In the genomic region with DNA sequence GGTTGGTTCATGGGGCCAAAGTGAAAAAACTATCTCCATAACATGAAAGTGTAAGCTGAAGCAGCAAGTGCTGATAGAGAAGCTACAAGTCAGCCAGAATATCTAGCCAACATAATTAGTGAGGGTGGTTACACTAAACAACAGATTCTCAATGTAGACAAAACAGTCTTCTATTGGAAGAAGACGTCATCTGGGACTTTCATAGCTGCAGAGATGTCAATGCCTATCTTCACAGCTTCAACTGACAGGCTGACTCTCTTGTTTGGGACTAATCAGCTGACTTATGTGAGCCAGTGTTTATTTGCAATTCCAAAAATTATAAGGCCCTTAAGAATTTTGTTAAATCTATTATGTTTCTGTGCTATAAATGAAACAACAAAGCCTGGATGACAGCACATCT, we compare ENCODE assay signal across 22 cellular contexts.
"Had no signal": no experiment of that assay in that cellular context is flagged by ENCODE, and none has a peak within 500 bp of the region (broad histone marks: within the 10 kb centered on the region; RNA-seq: fewer than 3 reads in every experiment).

No MANE protein-coding gene starts in this region.

- DNase-seq: dermis blood vessel endothelial cell; effector memory CD4-positive, alpha-beta T cell; heart left ventricle; left cardiac atrium; left lung; mesendoderm; midbrain; naive thymus-derived CD4-positive, alpha-beta T cell; occipital lobe; ovary; right lobe of liver; small intestine; stimulated activated CD4-positive, alpha-beta T cell treated with anti-CD3 and anti-CD28 coated beads, Interleukin-15, amount 100 ng/mL, for 24 hours; stimulated activated CD4-positive, alpha-beta T cell treated with anti-CD3 and anti-CD28 coated beads, Interleukin-2, amount 100 ng/mL, for 48 hours; stimulated activated naive B cell treated with anti-CD40 and anti-IgM and Interleukin-4, amounts not matched to agents 10 μg/mL and 1 μg/mL and 100 μg/mL, for 72 hours; thyroid gland; trophoblast cell had no signal

- H3K27me3 Mint-ChIP-seq: naive thymus-derived CD4-positive, alpha-beta T cell; stimulated activated naive B cell treated with anti-CD40 and anti-IgM and Interleukin-4, amounts not matched to agents 10 μg/mL and 1 μg/mL and 100 μg/mL, for 72 hours had no signal

- H3K27ac ChIP-seq: coronary artery, heart left ventricle, hepatocyte, left lung, ovary, right lobe of liver, suprapubic skin, thyroid gland, vagina had no signal

- ATAC-seq: heart left ventricle; left cardiac atrium; left lung; naive thymus-derived CD4-positive, alpha-beta T cell; right lobe of liver had no signal

- H3K4me3 Mint-ChIP-seq: naive thymus-derived CD4-positive, alpha-beta T cell; stimulated activated naive B cell treated with anti-CD40 and anti-IgM and Interleukin-4, amounts not matched to agents 10 μg/mL and 1 μg/mL and 100 μg/mL, for 72 hours; stimulated activated naive CD8-positive, alpha-beta T cell treated with anti-CD3 and anti-CD28 coated beads, Interleukin-15, Interleukin-2, amounts not matched to agents 100 ng/mL and 50 ng/mL, for 24 hours had no signal

- H3K27ac Mint-ChIP-seq: naive thymus-derived CD4-positive, alpha-beta T cell; stimulated activated naive B cell treated with anti-CD40 and anti-IgM and Interleukin-4, amounts not matched to agents 10 μg/mL and 1 μg/mL and 100 μg/mL, for 72 hours; stimulated activated naive CD8-positive, alpha-beta T cell treated with anti-CD3 and anti-CD28 coated beads, Interleukin-15, Interleukin-2, amounts not matched to agents 100 ng/mL and 50 ng/mL, for 24 hours had no signal
